Comparison of ENCODE assay signal across 14 cellular contexts in genomic region chr2:160694631-160695030, GRCh38.
A peak's percentile ranks its signal among the peaks of the same experiment; 100 is the strongest.
DNase-seq lines count a peak whose midpoint lies in the region; ATAC-seq and TF ChIP-seq lines count a peak whose summit lies in the region.
"Had no signal": no experiment of that assay in that cellular context is flagged by ENCODE, and none has a peak within 500 bp of the region (broad histone marks: within the 10 kb centered on the region; RNA-seq: fewer than 3 reads in every experiment).

No MANE protein-coding gene starts in this region.

- TF ChIP-seq POLR2A in transverse colon (IDR thresholded peaks at IDR 0.05), result no peak

- H3K27ac Mint-ChIP-seq in activated T-cell treated with anti-CD3 and anti-CD28 coated beads, Interleukin-2, amount 50 U/mL, for 24 hours, result no peak overlapping the region
- no peak overlapping the region for H3K27ac Mint-ChIP-seq in activated naive CD4-positive, alpha-beta T cell treated with anti-CD3 and anti-CD28 coated beads for 36 hours
- H3K27ac Mint-ChIP-seq: effector memory CD8-positive, alpha-beta T cell; memory B cell had no signal

- no peak for TF ChIP-seq CTCF in transverse colon (IDR thresholded peaks at IDR 0.05)

- H3K27me3 Mint-ChIP-seq in activated T-cell treated with anti-CD3 and anti-CD28 coated beads, Interleukin-2, amount 50 U/mL, for 24 hours, result no peaks in the 10 kb centered on the region
- H3K27me3 Mint-ChIP-seq in activated naive CD4-positive, alpha-beta T cell treated with anti-CD3 and anti-CD28 coated beads for 36 hours (ENCODE audit: low read depth), result no peaks in the 10 kb centered on the region

- no peak overlapping the region for H3K4me3 ChIP-seq in transverse colon
- H3K4me3 ChIP-seq: upper lobe of right lung had no signal

- in situ Hi-C loops in transverse colon (cut with MboI; ENCODE audit: low pct_ligation_motif_present in 1 of 4, low pct_unique_long_range_greater_than_20kb in 1 of 4, low sequenced_read_pairs in 3 of 4), result no loop called here

- no peaks in the 10 kb centered on the region for H3K9me3 ChIP-seq in transverse colon
- H3K9me3 ChIP-seq: upper lobe of right lung had no signal

- DNase-seq in activated T-cell treated with anti-CD3 and anti-CD28 coated beads for 48 hours (ENCODE audit: low read depth), result peak; percentile 18
- no peak for DNase-seq in activated T-cell treated with anti-CD3 and anti-CD28 coated beads, Interleukin-2, amount 50 U/mL, for 24 hours
- peak; percentile 42 for DNase-seq in activated naive CD4-positive, alpha-beta T cell treated with anti-CD3 and anti-CD28 coated beads for 36 hours
- DNase-seq in transverse colon, result peak; percentile 31
- no peak for DNase-seq in NCI-H1417 (lab: John Stamatoyannopoulos, UW)
- no peak for DNase-seq in NCI-H748 treated with DMSO at 0.1 percent for 48 hours (lab: John Stamatoyannopoulos, UW)
- DNase-seq in OCI-M2 (lab: John Stamatoyannopoulos, UW; ENCODE audit: unreplicated experiment), result no peak
- DNase-seq: Calu3; effector memory CD8-positive, alpha-beta T cell; NCI-H226; upper lobe of right lung had no signal

- 44 to 83% methylated on average over 1 to 2 of the region's 2 CpGs for WGBS in transverse colon (ENCODE audit: low coverage in 1 of 2), 2 donors

- no peaks in the 10 kb centered on the region for H3K4me1 Mint-ChIP-seq in activated T-cell treated with anti-CD3 and anti-CD28 coated beads, Interleukin-2, amount 50 U/mL, for 24 hours (ENCODE audit: low read depth)
- H3K4me1 Mint-ChIP-seq in activated naive CD4-positive, alpha-beta T cell treated with anti-CD3 and anti-CD28 coated beads for 36 hours (ENCODE audit: low read depth), result no peaks in the 10 kb centered on the region
- H3K4me1 Mint-ChIP-seq: memory B cell had no signal

- H3K36me3 Mint-ChIP-seq in activated T-cell treated with anti-CD3 and anti-CD28 coated beads, Interleukin-2, amount 50 U/mL, for 24 hours (ENCODE audit: low read depth), result no peaks in the 10 kb centered on the region
- no peaks in the 10 kb centered on the region for H3K36me3 Mint-ChIP-seq in activated naive CD4-positive, alpha-beta T cell treated with anti-CD3 and anti-CD28 coated beads for 36 hours (ENCODE audit: low read depth)
- H3K36me3 Mint-ChIP-seq: memory B cell had no signal

- no peak overlapping the region for H3K4me3 Mint-ChIP-seq in activated T-cell treated with anti-CD3 and anti-CD28 coated beads, Interleukin-2, amount 50 U/mL, for 24 hours
- H3K4me3 Mint-ChIP-seq in activated naive CD4-positive, alpha-beta T cell treated with anti-CD3 and anti-CD28 coated beads for 36 hours, result no peak overlapping the region
- H3K4me3 Mint-ChIP-seq: effector memory CD8-positive, alpha-beta T cell; memory B cell had no signal

- ATAC-seq in HG02798 (IDR thresholded peaks at IDR 0.05; ENCODE audit: poor library complexity, unreplicated experiment), result peak; percentile 80
- ATAC-seq: effector memory CD8-positive, alpha-beta T cell; upper lobe of right lung had no signal

- CTCF ChIA-PET in activated naive CD4-positive, alpha-beta T cell treated with anti-CD3 and anti-CD28 coated beads for 36 hours (lab: Charles Lee), result interaction anchor here (1.7 kb wide), 1 partner anchor 17 kb away, joined by 3 read pairs; no protein-coding TSS in a partner anchor

- H3K4me1 ChIP-seq in transverse colon, result peaks cover 0 to 4% (median 0%) of the 10 kb centered on the region in 4 donors
- H3K4me1 ChIP-seq: upper lobe of right lung had no signal

- no peak for TF ChIP-seq EP300 in transverse colon (IDR thresholded peaks at IDR 0.05; ENCODE audit: low read depth)

- no peaks in the 10 kb centered on the region for H3K9me3 Mint-ChIP-seq in activated T-cell treated with anti-CD3 and anti-CD28 coated beads, Interleukin-2, amount 50 U/mL, for 24 hours
- H3K9me3 Mint-ChIP-seq in activated naive CD4-positive, alpha-beta T cell treated with anti-CD3 and anti-CD28 coated beads for 36 hours, result no peaks in the 10 kb centered on the region
- H3K9me3 Mint-ChIP-seq: effector memory CD8-positive, alpha-beta T cell had no signal

- no peaks in the 10 kb centered on the region for H3K27me3 ChIP-seq in transverse colon
- H3K27me3 ChIP-seq: upper lobe of right lung had no signal

- no peaks in the 10 kb centered on the region for H3K36me3 ChIP-seq in transverse colon
- H3K36me3 ChIP-seq: upper lobe of right lung had no signal

- intact Hi-C loops in activated naive CD4-positive, alpha-beta T cell treated with anti-CD3 and anti-CD28 coated beads for 36 hours (cut with micrococcal nuclease), result no loop called here
- intact Hi-C loops in transverse colon (cut with DNase I; ENCODE audit: low total_unique reads), result no loop called here

- H3K27ac ChIP-seq in transverse colon, result peak overlapping the region in 1 of 4 donors; percentile 39
- H3K27ac ChIP-seq: upper lobe of right lung, VCaP had no signal

Comparison
In these comparisons a context has a peak if more than half of its experiments do, and no peak if none do; other contexts are left out.
1. DNase-seq: peak in activated T-cell treated with anti-CD3 and anti-CD28 coated beads for 48 hours (single experiment), activated naive CD4-positive, alpha-beta T cell treated with anti-CD3 and anti-CD28 coated beads for 36 hours (single experiment) and transverse colon (single experiment); none in activated T-cell treated with anti-CD3 and anti-CD28 coated beads, Interleukin-2, amount 50 U/mL, for 24 hours (single experiment), NCI-H1417 (0 of 3), NCI-H748 treated with DMSO at 0.1 percent for 48 hours (single experiment) and OCI-M2 (single experiment).